19 cellular contexts compared by ENCODE assay signal in the genomic region with DNA sequence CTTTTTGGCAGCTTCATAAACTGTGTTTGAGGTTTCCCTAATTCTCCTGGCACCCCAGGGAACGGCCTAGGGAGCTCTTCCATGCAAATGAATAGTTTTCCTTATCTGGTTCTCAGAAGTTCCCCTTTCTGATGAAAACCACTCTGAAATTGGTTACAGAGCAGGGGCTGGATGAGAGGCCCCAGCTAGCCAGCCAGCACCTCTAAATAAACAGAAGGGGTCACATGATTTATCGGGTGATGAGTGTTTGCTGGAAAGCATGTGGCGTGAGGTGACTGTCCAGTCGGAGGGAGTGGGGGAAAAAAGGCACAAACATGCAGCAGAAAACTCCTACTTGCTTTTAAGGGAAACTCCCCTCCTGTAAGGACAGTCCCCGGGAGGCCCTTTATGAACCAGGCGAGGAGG.
DNase-seq lines count a peak whose midpoint lies in the region; ATAC-seq and TF ChIP-seq lines count a peak whose summit lies in the region.
"Had no signal": no experiment of that assay in that cellular context is flagged by ENCODE, and none has a peak within 500 bp of the region (broad histone marks: within the 10 kb centered on the region; RNA-seq: fewer than 3 reads in every experiment).

No MANE protein-coding gene starts in this region.

- H3K4me1 ChIP-seq in Caco-2 (peaks cover 29% of the 10 kb centered on the region), OCI-LY3 (ENCODE audit: low read length) (peaks cover 9% of the 10 kb centered on the region), ascending aorta (no peaks in the 10 kb centered on the region), Peyer's patch (no peaks in the 10 kb centered on the region)
- H3K4me1 ChIP-seq: body of pancreas had no signal

- POLR2A ChIA-PET in Caco-2 (lab: Charles Lee): no interaction called here

- no peak for TF ChIP-seq POLR2A in Peyer's patch (IDR thresholded peaks at IDR 0.05)

- H3K27ac Mint-ChIP-seq in Caco-2 (ENCODE audit: unreplicated experiment) (peak overlapping the region; percentile 35), neural crest cell (ENCODE audit: unreplicated experiment) (peak overlapping the region; percentile 14)
- H3K27ac Mint-ChIP-seq in activated T-cell treated with anti-CD3 and anti-CD28 coated beads, Interleukin-2, amount 50 U/mL, for 24 hours: no peak overlapping the region
- H3K27ac Mint-ChIP-seq: activated naive CD4-positive, alpha-beta T cell treated with anti-CD3 and anti-CD28 coated beads, Interleukin-2, amount 10 ng/mL, durations not matched to agents 7 days and 5 days; H9 had no signal

- H3K4me1 Mint-ChIP-seq in Caco-2 (ENCODE audit: low read depth, unreplicated experiment) (peaks cover 19% of the 10 kb centered on the region), neural crest cell (peaks cover 30% of the 10 kb centered on the region)
- peaks cover 30% of the 10 kb centered on the region for H3K4me1 Mint-ChIP-seq in activated T-cell treated with anti-CD3 and anti-CD28 coated beads, Interleukin-2, amount 50 U/mL, for 24 hours (ENCODE audit: low read depth)

- no peak for TF ChIP-seq CTCF in Caco-2 (IDR thresholded peaks at IDR 0.05; ENCODE audit: insufficient read depth in 1 of 2, low read depth in 1 of 2, low read length in 1 of 2, severe bottlenecking in 1 of 2, unreplicated experiment in 1 of 2)
- no peak for TF ChIP-seq CTCF in OCI-LY3 (IDR thresholded peaks at IDR 0.05; ENCODE audit: low read depth, low read length)
- TF ChIP-seq CTCF in fibroblast of villous mesenchyme (IDR thresholded peaks at IDR 0.05; ENCODE audit: insufficient read depth, low read depth, low read length): no peak
- no peak for TF ChIP-seq CTCF in neural crest cell (conservative IDR thresholded peaks at IDR 0.05)
- no peak for TF ChIP-seq CTCF in ascending aorta (IDR thresholded peaks at IDR 0.05)
- no peak for TF ChIP-seq CTCF in Peyer's patch (IDR thresholded peaks at IDR 0.05)

- H3K27me3 ChIP-seq in Caco-2 (replicated peaks; ENCODE audit: control insufficient read depth, insufficient read depth, low read length): no peaks in the 10 kb centered on the region
- no peaks in the 10 kb centered on the region for H3K27me3 ChIP-seq in OCI-LY3 (ENCODE audit: low read depth, low read length)
- no peaks in the 10 kb centered on the region for H3K27me3 ChIP-seq in ascending aorta
- H3K27me3 ChIP-seq in Peyer's patch: no peaks in the 10 kb centered on the region
- H3K27me3 ChIP-seq: body of pancreas, esophagus squamous epithelium had no signal

- H3K9me3 Mint-ChIP-seq in Caco-2 (ENCODE audit: unreplicated experiment): no peaks in the 10 kb centered on the region
- no peaks in the 10 kb centered on the region for H3K9me3 Mint-ChIP-seq in neural crest cell
- H3K9me3 Mint-ChIP-seq in activated T-cell treated with anti-CD3 and anti-CD28 coated beads, Interleukin-2, amount 50 U/mL, for 24 hours: no peaks in the 10 kb centered on the region
- H3K9me3 Mint-ChIP-seq: activated naive CD4-positive, alpha-beta T cell treated with anti-CD3 and anti-CD28 coated beads, Interleukin-2, amount 10 ng/mL, durations not matched to agents 7 days and 5 days; H9 had no signal

- H3K9ac ChIP-seq in OCI-LY3 (ENCODE audit: low read length): no peak overlapping the region

- no peaks in the 10 kb centered on the region for H3K27me3 Mint-ChIP-seq in Caco-2 (ENCODE audit: insufficient read depth, unreplicated experiment)
- no peaks in the 10 kb centered on the region for H3K27me3 Mint-ChIP-seq in neural crest cell (ENCODE audit: low read depth)
- H3K27me3 Mint-ChIP-seq in activated T-cell treated with anti-CD3 and anti-CD28 coated beads, Interleukin-2, amount 50 U/mL, for 24 hours: no peaks in the 10 kb centered on the region

- intact Hi-C loops in Caco-2 (cut with micrococcal nuclease; ENCODE audit: unreplicated experiment) (no loop called here), ascending aorta (cut with DNase I) (no loop called here)

- peak overlapping the region; percentile 47 for H2AFZ ChIP-seq in OCI-LY3 (ENCODE audit: low read depth, low read length)

- ATAC-seq in esophagus mucosa: no peak
- ATAC-seq: body of pancreas, PC-3 had no signal

- no peak overlapping the region for H3K4me3 ChIP-seq in Caco-2 (ENCODE audit: low read depth, low read length)
- no peak overlapping the region for H3K4me3 ChIP-seq in OCI-LY3 (ENCODE audit: low read length)
- H3K4me3 ChIP-seq in fibroblast of villous mesenchyme (ENCODE audit: low read depth, low read length): no peak overlapping the region
- no peak overlapping the region for H3K4me3 ChIP-seq in ascending aorta
- no peak overlapping the region for H3K4me3 ChIP-seq in Peyer's patch
- H3K4me3 ChIP-seq: body of pancreas, dorsolateral prefrontal cortex, esophagus squamous epithelium had no signal

- no peak overlapping the region for H3K27ac ChIP-seq in OCI-LY3 (ENCODE audit: low read length)
- no peak overlapping the region for H3K27ac ChIP-seq in ascending aorta
- H3K27ac ChIP-seq in Peyer's patch: no peak overlapping the region
- H3K27ac ChIP-seq: body of pancreas, C4-2B, dorsolateral prefrontal cortex had no signal

- CTCF ChIA-PET in Caco-2 (lab: Charles Lee): no interaction called here

- DNase-seq in Caco-2: no peak
- DNase-seq in fibroblast of villous mesenchyme (ENCODE audit: low read depth): peak; percentile 61
- no peak for DNase-seq in neural crest cell (ENCODE audit: low read depth, low spot score)
- no peak for DNase-seq in activated T-cell treated with anti-CD3 and anti-CD28 coated beads, Interleukin-2, amount 50 U/mL, for 24 hours
- DNase-seq in ascending aorta (ENCODE audit: low spot score in 2 of 2): no peak
- DNase-seq in Peyer's patch: no peak
- DNase-seq: activated CD8-positive, alpha-beta memory T cell treated with anti-CD3 and anti-CD28 coated beads, Interleukin-2, amount 50 U/mL, for 48 hours; activated naive CD4-positive, alpha-beta T cell treated with anti-CD3 and anti-CD28 coated beads, Interleukin-2, amount 10 ng/mL, durations not matched to agents 7 days and 5 days; body of pancreas; dorsolateral prefrontal cortex; esophagus squamous epithelium; H9; NCI-H1436 treated with DMSO at 0.1 percent for 48 hours; NCI-H446 treated with DMSO at 0.1 percent for 48 hours; PC-3; stimulated activated CD4-positive, alpha-beta T cell treated with anti-CD3 and anti-CD28 coated beads, Interleukin-4, amount 100 ng/mL, for 4 hours had no signal

- no peaks in the 10 kb centered on the region for H3K36me3 ChIP-seq in Caco-2 (ENCODE audit: control insufficient read depth, insufficient read depth, low read length)
- no peaks in the 10 kb centered on the region for H3K36me3 ChIP-seq in OCI-LY3 (replicated peaks; ENCODE audit: low read depth, low read length)
- no peaks in the 10 kb centered on the region for H3K36me3 ChIP-seq in ascending aorta
- no peaks in the 10 kb centered on the region for H3K36me3 ChIP-seq in Peyer's patch
- H3K36me3 ChIP-seq: esophagus squamous epithelium had no signal

- BruUV-seq in Caco-2 (replicated peaks; lab: Mats Ljungman, UMichigan): no TSS peak

- H3K4me2 ChIP-seq in OCI-LY3 (ENCODE audit: low read length): peak overlapping the region; percentile 32

- H3K4me3 Mint-ChIP-seq in Caco-2 (ENCODE audit: unreplicated experiment) (no peak overlapping the region), neural crest cell (no peak overlapping the region)
- H3K4me3 Mint-ChIP-seq in activated T-cell treated with anti-CD3 and anti-CD28 coated beads, Interleukin-2, amount 50 U/mL, for 24 hours: no peak overlapping the region
- H3K4me3 Mint-ChIP-seq: activated naive CD4-positive, alpha-beta T cell treated with anti-CD3 and anti-CD28 coated beads, Interleukin-2, amount 10 ng/mL, durations not matched to agents 7 days and 5 days; H9 had no signal

- H4K20me1 ChIP-seq in OCI-LY3 (ENCODE audit: insufficient read depth, low read length): no peaks in the 10 kb centered on the region

- H3K9me3 ChIP-seq in Caco-2: 0 out of 2 replicates have a peak, but pooled peaks cover 3% of the 10 kb centered on the region
- H3K9me3 ChIP-seq in OCI-LY3 (ENCODE audit: insufficient read depth, low read length): no peaks in the 10 kb centered on the region
- no peaks in the 10 kb centered on the region for H3K9me3 ChIP-seq in ascending aorta
- no peaks in the 10 kb centered on the region for H3K9me3 ChIP-seq in Peyer's patch
- H3K9me3 ChIP-seq: body of pancreas, esophagus squamous epithelium had no signal

- no peaks in the 10 kb centered on the region for H3K36me3 Mint-ChIP-seq in Caco-2 (ENCODE audit: insufficient read depth, unreplicated experiment)
- H3K36me3 Mint-ChIP-seq in neural crest cell (ENCODE audit: low read depth): no peaks in the 10 kb centered on the region
- no peaks in the 10 kb centered on the region for H3K36me3 Mint-ChIP-seq in activated T-cell treated with anti-CD3 and anti-CD28 coated beads, Interleukin-2, amount 50 U/mL, for 24 hours (ENCODE audit: low read depth)

- no peaks in the 10 kb centered on the region for H3K79me2 ChIP-seq in OCI-LY3 (ENCODE audit: low read length)
